In genomic region chr16:88299751-88300462, GRCh38 we compare ENCODE assay signal across 18 cellular contexts.
"Had no signal": no experiment of that assay in that cellular context is flagged by ENCODE, and none has a peak within 500 bp of the region (broad histone marks: within the 10 kb centered on the region; RNA-seq: fewer than 3 reads in every experiment).

No MANE protein-coding gene starts in this region.

- H2AFZ ChIP-seq: hepatocyte had no signal

- H3K27ac ChIP-seq: cardiac muscle cell, colonic mucosa, gastrocnemius medialis, hepatocyte, pancreas, thyroid gland, VCaP had no signal

- H3K9me3 ChIP-seq: ascending aorta, colonic mucosa, gastrocnemius medialis, mucosa of descending colon, pancreas, thyroid gland, vagina had no signal

- H3K79me2 ChIP-seq: hepatocyte had no signal

- H3K27me3 ChIP-seq: ascending aorta, cardiac muscle cell, colonic mucosa, hepatocyte, pancreas, thyroid gland, vagina had no signal

- DNase-seq: activated CD8-positive, alpha-beta memory T cell treated with anti-CD3 and anti-CD28 coated beads, Interleukin-2, amount 50 U/mL, for 48 hours; colonic mucosa; effector CD4-positive, alpha-beta T cell; gastrocnemius medialis; nephron progenitor cell; small intestine; T-cell; T1000; thyroid gland had no signal

- H3K4me3 ChIP-seq: ascending aorta, cardiac muscle cell, colonic mucosa, gastrocnemius medialis, hepatocyte, lung, mucosa of descending colon, pancreas, thyroid gland, vagina had no signal

- H3K36me3 ChIP-seq: ascending aorta, cardiac muscle cell, colonic mucosa, gastrocnemius medialis, pancreas, thyroid gland, vagina had no signal

- H3K4me1 ChIP-seq: colonic mucosa, gastrocnemius medialis, pancreas, thyroid gland had no signal

- H3K4me2 ChIP-seq: hepatocyte had no signal

- ATAC-seq: activated CD8-positive, alpha-beta T cell treated with anti-CD3 and anti-CD28 coated beads, Interleukin-2, amount 10 ng/mL, durations not matched to agents 7 days and 5 days; gastrocnemius medialis; mucosa of descending colon; pancreas; T-cell had no signal

- FAIRE-seq: pancreas, small intestine had no signal
